27 cellular contexts compared by ENCODE assay signal in the genomic region with DNA sequence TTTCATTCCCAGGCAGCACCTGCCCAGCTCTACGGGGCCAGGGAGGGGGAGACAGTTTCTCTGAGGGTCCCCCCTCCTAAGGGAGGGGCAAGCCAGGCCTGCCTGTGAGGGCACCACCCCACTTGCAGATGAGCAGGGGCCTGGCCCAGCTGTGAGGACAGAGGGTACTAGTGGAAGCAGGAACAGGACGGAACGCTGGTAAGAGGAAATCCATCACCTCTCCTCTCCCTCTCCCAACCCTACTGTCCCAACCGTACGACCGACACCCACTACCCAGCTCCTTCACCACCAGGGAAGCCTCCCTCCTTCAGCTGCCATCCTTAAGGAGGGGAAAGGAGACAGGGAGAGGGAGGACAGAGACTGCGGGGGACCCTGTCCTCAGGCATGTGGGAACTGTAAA. TPM values are rescaled to one million over a fixed set of nuclear protein-coding genes. Genes with fewer than 3 reads are reported as not detected.
"Had no signal": no experiment of that assay in that cellular context is flagged by ENCODE, and none has a peak within 500 bp of the region (broad histone marks: within the 10 kb centered on the region; RNA-seq: fewer than 3 reads in every experiment).

No MANE protein-coding gene starts in this region.

- H3K36me3 Mint-ChIP-seq: natural killer cell treated with Interleukin-12 subunit alpha and Interleukin-12 subunit beta and Interleukin-15 and Interleukin-18, amount 100 ng/mL, for 72 hours had no signal

- H3K36me3 ChIP-seq: colonic mucosa, esophagus squamous epithelium, gastroesophageal sphincter, spleen, suprapubic skin, thyroid gland, upper lobe of left lung, uterus had no signal

- H3K27ac ChIP-seq: colonic mucosa, esophagus squamous epithelium, gastroesophageal sphincter, psoas muscle, spleen, suprapubic skin, thyroid gland, upper lobe of left lung, uterus had no signal

- H3K4me3 ChIP-seq: colonic mucosa, esophagus squamous epithelium, gastroesophageal sphincter, lung, psoas muscle, spleen, suprapubic skin, thyroid gland, upper lobe of left lung, uterus had no signal

- DNase-seq: colonic mucosa; dermis blood vessel endothelial cell; esophagus squamous epithelium; foreskin fibroblast; glutamatergic neuron; kidney; left cardiac atrium; left ventricle myocardium superior; mesenchymal stem cell; midbrain; psoas muscle; retina; spleen; stimulated activated CD4-positive, alpha-beta T cell treated with anti-CD3 and anti-CD28 coated beads, Interleukin-15, amount 100 ng/mL, for 24 hours; stimulated activated CD4-positive, alpha-beta T cell treated with anti-CD3 and anti-CD28 coated beads, Interleukin-1b, Interleukin-23, amount 100 ng/mL, for 48 hours; stimulated activated CD4-positive, alpha-beta T cell treated with anti-CD3 and anti-CD28 coated beads, Interleukin-4, amount 100 ng/mL, for 24 hours; stimulated activated naive CD4-positive, alpha-beta T cell; thyroid gland; upper lobe of left lung; uterus had no signal

- H3K4me3 Mint-ChIP-seq: natural killer cell treated with Interleukin-12 subunit alpha and Interleukin-12 subunit beta and Interleukin-15 and Interleukin-18, amount 100 ng/mL, for 72 hours had no signal

- H3K9me3 ChIP-seq: colonic mucosa, esophagus squamous epithelium, gastroesophageal sphincter, psoas muscle, spleen, suprapubic skin, thyroid gland, upper lobe of left lung, uterus had no signal

- H3K27ac Mint-ChIP-seq: natural killer cell treated with Interleukin-12 subunit alpha and Interleukin-12 subunit beta and Interleukin-15 and Interleukin-18, amount 100 ng/mL, for 72 hours had no signal

- H3K27me3 ChIP-seq: colonic mucosa, thyroid gland, upper lobe of left lung, uterus had no signal

- H3K4me1 ChIP-seq: esophagus squamous epithelium, gastroesophageal sphincter, psoas muscle, spleen, suprapubic skin, thyroid gland, upper lobe of left lung, uterus had no signal

- H3K9me3 Mint-ChIP-seq: natural killer cell treated with Interleukin-12 subunit alpha and Interleukin-12 subunit beta and Interleukin-15 and Interleukin-18, amount 100 ng/mL, for 72 hours had no signal

- ATAC-seq: gastroesophageal sphincter; left cardiac atrium; left ventricle myocardium superior; natural killer cell treated with Interleukin-12 subunit alpha and Interleukin-12 subunit beta and Interleukin-15 and Interleukin-18, amount 100 ng/mL, for 72 hours; sciatic nerve had no signal

- FAIRE-seq: kidney had no signal

RNA-seq across cellular contexts. Expression of a gene that starts 12.7 kb away (rescaled TPM):
- total RNA-seq: epithelial cell of proximal tubule; left ventricle myocardium superior; natural killer cell treated with Interleukin-12 subunit alpha and Interleukin-12 subunit beta and Interleukin-15 and Interleukin-18, amount 100 ng/mL, for 72 hours; sciatic nerve; skeletal muscle tissue; thyroid gland had no signal
